In genomic region chr6:10838794-10839333, GRCh38 we compare ENCODE assay signal across 9 cellular contexts. TPM values are rescaled to one million over a fixed set of nuclear protein-coding genes. Genes with fewer than 3 reads are reported as not detected.
DNase-seq lines count a peak whose midpoint lies in the region; ATAC-seq, FAIRE-seq and TF ChIP-seq lines count a peak whose summit lies in the region.
"Had no signal": no experiment of that assay in that cellular context is flagged by ENCODE, and none has a peak within 500 bp of the region (broad histone marks: within the 10 kb centered on the region; RNA-seq: fewer than 3 reads in every experiment).

No MANE protein-coding gene starts in this region.

- FAIRE-seq in islet of Langerhans (lab: Jason Lieb, UNC) = peak; percentile 33

- peaks cover 61% of the 10 kb centered on the region for H3K27me3 Mint-ChIP-seq in activated T-cell treated with anti-CD3 and anti-CD28 coated beads, Interleukin-2, amount 50 U/mL, for 72 hours (ENCODE audit: low read depth)
- peaks cover 59% of the 10 kb centered on the region for H3K27me3 Mint-ChIP-seq in stimulated activated naive CD8-positive, alpha-beta T cell treated with anti-CD3 and anti-CD28 coated beads, Interleukin-15, Interleukin-2, amounts not matched to agents 100 ng/mL and 50 ng/mL, for 24 hours

- no peaks in the 10 kb centered on the region for H3K36me3 ChIP-seq in GM06990 (ENCODE audit: control insufficient read depth, insufficient read depth, low read length)

- peaks cover 0 to 2% of the 10 kb centered on the region in 2 donors for H3K9me3 Mint-ChIP-seq in activated T-cell treated with anti-CD3 and anti-CD28 coated beads, Interleukin-2, amount 50 U/mL, for 72 hours
- H3K9me3 Mint-ChIP-seq in stimulated activated naive CD8-positive, alpha-beta T cell treated with anti-CD3 and anti-CD28 coated beads, Interleukin-15, Interleukin-2, amounts not matched to agents 100 ng/mL and 50 ng/mL, for 24 hours = no peaks in the 10 kb centered on the region

- H3K4me1 Mint-ChIP-seq in activated T-cell treated with anti-CD3 and anti-CD28 coated beads, Interleukin-2, amount 50 U/mL, for 72 hours (ENCODE audit: low read depth) = peaks cover 38% of the 10 kb centered on the region
- H3K4me1 Mint-ChIP-seq in stimulated activated naive CD8-positive, alpha-beta T cell treated with anti-CD3 and anti-CD28 coated beads, Interleukin-15, Interleukin-2, amounts not matched to agents 100 ng/mL and 50 ng/mL, for 24 hours (ENCODE audit: low read depth) = peaks cover 25% of the 10 kb centered on the region

- H3K27me3 ChIP-seq in GM06990 (replicated peaks; ENCODE audit: control insufficient read depth, insufficient read depth, low read length) = no peaks in the 10 kb centered on the region

- peak overlapping the region; percentile 70 to 92 for H3K4me3 Mint-ChIP-seq in activated T-cell treated with anti-CD3 and anti-CD28 coated beads, Interleukin-2, amount 50 U/mL, for 72 hours
- peak overlapping the region; percentile 84 for H3K4me3 Mint-ChIP-seq in stimulated activated naive CD8-positive, alpha-beta T cell treated with anti-CD3 and anti-CD28 coated beads, Interleukin-15, Interleukin-2, amounts not matched to agents 100 ng/mL and 50 ng/mL, for 24 hours

- DNase-seq in GM06990 (ENCODE audit: extremely low read depth, insufficient read length) (peak; percentile 65), GM20000 (ENCODE audit: low spot score) (peak; percentile 69), NCI-H82 (lab: John Stamatoyannopoulos, UW) (no peak), NCI-H446 treated with DMSO at 0.1 percent for 48 hours (lab: John Stamatoyannopoulos, UW) (no peak)
- peak; percentile 32 to 34 for DNase-seq in activated T-cell treated with anti-CD3 and anti-CD28 coated beads, Interleukin-2, amount 50 U/mL, for 72 hours

- TF ChIP-seq CTCF in GM06990 (IDR thresholded peaks at IDR 0.05; ENCODE audit: insufficient read depth, low read length, poor library complexity, severe bottlenecking) = no peak
- no peak for TF ChIP-seq CTCF in GM20000 (IDR thresholded peaks at IDR 0.05; ENCODE audit: extremely low read depth, missing control alignments)

- H3K4me3 ChIP-seq in GM06990 (replicated peaks; ENCODE audit: low read depth, low read length) = peak overlapping the region; percentile 78

- H3K27ac Mint-ChIP-seq in activated T-cell treated with anti-CD3 and anti-CD28 coated beads, Interleukin-2, amount 50 U/mL, for 72 hours = peak overlapping the region; percentile 79
- peak overlapping the region; percentile 97 for H3K27ac Mint-ChIP-seq in stimulated activated naive CD8-positive, alpha-beta T cell treated with anti-CD3 and anti-CD28 coated beads, Interleukin-15, Interleukin-2, amounts not matched to agents 100 ng/mL and 50 ng/mL, for 24 hours

- peak; percentile 61 for ATAC-seq in HG03521 (IDR thresholded peaks at IDR 0.05; ENCODE audit: unreplicated experiment)
- peak; percentile 78 to 83 for ATAC-seq in activated T-cell treated with anti-CD3 and anti-CD28 coated beads, Interleukin-2, amount 50 U/mL, for 72 hours (replicated peaks in 1 of 2)

- H3K36me3 Mint-ChIP-seq in activated T-cell treated with anti-CD3 and anti-CD28 coated beads, Interleukin-2, amount 50 U/mL, for 72 hours (ENCODE audit: insufficient read depth in 2 of 2) = peaks cover 4 to 8% of the 10 kb centered on the region in 2 donors
- peaks cover 3% of the 10 kb centered on the region for H3K36me3 Mint-ChIP-seq in stimulated activated naive CD8-positive, alpha-beta T cell treated with anti-CD3 and anti-CD28 coated beads, Interleukin-15, Interleukin-2, amounts not matched to agents 100 ng/mL and 50 ng/mL, for 24 hours (ENCODE audit: low read depth)

RNA-seq across cellular contexts. Expression of gene MAK, which starts 0.5 kb away (rescaled TPM):
- total RNA-seq in activated T-cell treated with anti-CD3 and anti-CD28 coated beads, Interleukin-2, amount 50 U/mL, for 72 hours = under 1 TPM; 0.48 to 0.90 TPM

RNA-seq across cellular contexts. Expression of gene GCM2, which starts 43.0 kb away (rescaled TPM):
- not detected for total RNA-seq in activated T-cell treated with anti-CD3 and anti-CD28 coated beads, Interleukin-2, amount 50 U/mL, for 72 hours
- total RNA-seq: T-helper 2 cell treated with Interferon-gamma antibody and Interleukin-4, amounts not matched to agents 100 ng/mL and 5 ng/mL, for 36 hours had no signal

RNA-seq across cellular contexts. Expression of gene SYCP2L, which starts 48.0 kb away (rescaled TPM):
- under 1 TPM in 1 of 2 donors, not detected in 1; 0.14 TPM for total RNA-seq in activated T-cell treated with anti-CD3 and anti-CD28 coated beads, Interleukin-2, amount 50 U/mL, for 72 hours

Comparison
In these comparisons a context has a peak if more than half of its experiments do, and no peak if none do; other contexts are left out.
1. DNase-seq: peak in GM06990 (single experiment), GM20000 (single experiment) and activated T-cell treated with anti-CD3 and anti-CD28 coated beads, Interleukin-2, amount 50 U/mL, for 72 hours (2 of 2); none in NCI-H82 (single experiment) and NCI-H446 treated with DMSO at 0.1 percent for 48 hours (single experiment).